In genomic region chr19:8614455-8614854, GRCh38 we compare ENCODE assay signal across 10 cellular contexts. TPM values are rescaled to one million over a fixed set of nuclear protein-coding genes. Genes with fewer than 3 reads are reported as not detected.
"Had no signal": no experiment of that assay in that cellular context is flagged by ENCODE, and none has a peak within 500 bp of the region (broad histone marks: within the 10 kb centered on the region; RNA-seq: fewer than 3 reads in every experiment).

No MANE protein-coding gene starts in this region.

- FAIRE-seq: H1, H54, K562 had no signal

- DNase-seq: H9, HFFc6, KG1 had no signal

- H3K27ac ChIP-seq: HL-60 had no signal

- H3K4me3 Mint-ChIP-seq: GM23338, H9, HFFc6 had no signal

- H3K9me3 Mint-ChIP-seq: H9, HFFc6 had no signal

- H3K4me3 ChIP-seq: GM23338, K562 had no signal

- H3K4me2 ChIP-seq: GM23338 had no signal

- H2AFZ ChIP-seq: GM23338 had no signal

- ATAC-seq: GM23338, K562 had no signal

- H3K27ac Mint-ChIP-seq: GM23338, HFFc6 had no signal

RNA-seq across cellular contexts. Expression of gene ADAMTS10, which starts 3.9 kb away (rescaled TPM):
- total RNA-seq: HT1080 had no signal

RNA-seq across cellular contexts. Expression of gene NFILZ, which starts 16.0 kb away (rescaled TPM):
- total RNA-seq: GM23338, H1, H9, HFFc6, HT1080, IMR-90, K562 had no signal
- polyA plus RNA-seq: GM23338, H1, IMR-90, K562 had no signal

RNA-seq across cellular contexts. Expression of gene MYO1F, which starts 37.2 kb away (rescaled TPM):
- total RNA-seq: HT1080 had no signal
